Comparison of ENCODE assay signal across 18 cellular contexts in the genomic region with DNA sequence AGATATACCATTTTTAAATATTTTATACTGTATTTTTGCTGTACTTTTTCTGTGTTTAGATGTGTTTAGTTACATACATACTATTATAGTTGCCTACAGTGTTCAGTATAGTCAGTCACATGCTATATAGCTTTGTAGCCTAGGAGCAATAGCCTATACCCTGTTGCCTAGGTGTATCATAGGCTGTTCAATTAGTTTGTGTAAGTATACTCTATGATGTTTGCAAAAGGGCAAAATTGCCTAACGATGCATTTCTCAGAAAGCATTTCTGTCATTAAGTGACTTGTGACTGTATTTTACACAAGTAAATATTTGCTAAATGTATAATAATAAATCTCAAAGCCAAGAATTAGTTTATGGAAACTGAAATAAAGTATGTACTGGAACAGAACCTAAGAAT.
"Had no signal": no experiment of that assay in that cellular context is flagged by ENCODE, and none has a peak within 500 bp of the region (broad histone marks: within the 10 kb centered on the region; RNA-seq: fewer than 3 reads in every experiment).

No MANE protein-coding gene starts in this region.

- DNase-seq: activated CD4-positive, alpha-beta memory T cell treated with anti-CD3 and anti-CD28 coated beads, Interleukin-2, amount 10 ng/mL, durations not matched to agents 7 days and 5 days; activated CD4-positive, alpha-beta T cell treated with anti-CD3 and anti-CD28 coated beads for 36 hours; activated CD4-positive, alpha-beta T cell treated with anti-CD3 and anti-CD28 coated beads, Interleukin-2, amount 50 U/mL, for 1 hour; activated gamma-delta T cell treated with Interleukin-2 at 50 U/mL for 16 hours; activated naive CD4-positive, alpha-beta T cell treated with anti-CD3 and anti-CD28 coated beads, Interleukin-2, amount 10 ng/mL, durations not matched to agents 7 days and 5 days; activated naive CD8-positive, alpha-beta T cell treated with anti-CD3 and anti-CD28 coated beads for 36 hours; activated T-cell treated with anti-CD3 and anti-CD28 coated beads for 4 hours; activated T-cell treated with anti-CD3 and anti-CD28 coated beads, Interleukin-2, amount 50 U/mL, for 48 hours; brain microvascular endothelial cell; NCI-H1048; NCI-H2029; NCI-H510A treated with DMSO at 0.1 percent for 48 hours; NCI-H748 treated with DMSO at 0.1 percent for 48 hours; SIG-M5; T-helper 1 cell; WERI-Rb-1 had no signal

- H3K27ac Mint-ChIP-seq: activated CD4-positive, alpha-beta memory T cell treated with anti-CD3 and anti-CD28 coated beads, Interleukin-2, amount 10 ng/mL, durations not matched to agents 7 days and 5 days; activated CD4-positive, alpha-beta T cell treated with anti-CD3 and anti-CD28 coated beads for 36 hours; activated naive CD4-positive, alpha-beta T cell treated with anti-CD3 and anti-CD28 coated beads, Interleukin-2, amount 10 ng/mL, durations not matched to agents 7 days and 5 days; activated naive CD8-positive, alpha-beta T cell treated with anti-CD3 and anti-CD28 coated beads for 36 hours; activated T-helper 17 cell treated with anti-CD3 and anti-CD28 coated beads, Interleukin-2, amount 50 U/mL, for 72 hours had no signal

- H3K9me3 Mint-ChIP-seq: activated CD4-positive, alpha-beta memory T cell treated with anti-CD3 and anti-CD28 coated beads, Interleukin-2, amount 10 ng/mL, durations not matched to agents 7 days and 5 days; activated naive CD4-positive, alpha-beta T cell treated with anti-CD3 and anti-CD28 coated beads, Interleukin-2, amount 10 ng/mL, durations not matched to agents 7 days and 5 days; activated naive CD8-positive, alpha-beta T cell treated with anti-CD3 and anti-CD28 coated beads for 36 hours; activated T-helper 17 cell treated with anti-CD3 and anti-CD28 coated beads, Interleukin-2, amount 50 U/mL, for 72 hours had no signal

- H3K4me3 ChIP-seq: cardiac muscle cell had no signal

- H3K4me3 Mint-ChIP-seq: activated CD4-positive, alpha-beta memory T cell treated with anti-CD3 and anti-CD28 coated beads, Interleukin-2, amount 10 ng/mL, durations not matched to agents 7 days and 5 days; activated CD4-positive, alpha-beta T cell treated with anti-CD3 and anti-CD28 coated beads for 36 hours; activated naive CD4-positive, alpha-beta T cell treated with anti-CD3 and anti-CD28 coated beads, Interleukin-2, amount 10 ng/mL, durations not matched to agents 7 days and 5 days; activated naive CD8-positive, alpha-beta T cell treated with anti-CD3 and anti-CD28 coated beads for 36 hours; activated T-helper 17 cell treated with anti-CD3 and anti-CD28 coated beads, Interleukin-2, amount 50 U/mL, for 72 hours had no signal

- H3K4me1 Mint-ChIP-seq: activated CD4-positive, alpha-beta T cell treated with anti-CD3 and anti-CD28 coated beads for 36 hours; activated naive CD4-positive, alpha-beta T cell treated with anti-CD3 and anti-CD28 coated beads, Interleukin-2, amount 10 ng/mL, durations not matched to agents 7 days and 5 days; activated T-helper 17 cell treated with anti-CD3 and anti-CD28 coated beads, Interleukin-2, amount 50 U/mL, for 72 hours had no signal

- H3K27me3 Mint-ChIP-seq: activated CD4-positive, alpha-beta memory T cell treated with anti-CD3 and anti-CD28 coated beads, Interleukin-2, amount 10 ng/mL, durations not matched to agents 7 days and 5 days; activated CD4-positive, alpha-beta T cell treated with anti-CD3 and anti-CD28 coated beads for 36 hours; activated naive CD4-positive, alpha-beta T cell treated with anti-CD3 and anti-CD28 coated beads, Interleukin-2, amount 10 ng/mL, durations not matched to agents 7 days and 5 days; activated naive CD8-positive, alpha-beta T cell treated with anti-CD3 and anti-CD28 coated beads for 36 hours; activated T-helper 17 cell treated with anti-CD3 and anti-CD28 coated beads, Interleukin-2, amount 50 U/mL, for 72 hours had no signal
